ENCODE assay signal across 25 cellular contexts in genomic region chr15:51991141-51991540, GRCh38.
"Had no signal": no experiment of that assay in that cellular context is flagged by ENCODE, and none has a peak within 500 bp of the region (broad histone marks: within the 10 kb centered on the region; RNA-seq: fewer than 3 reads in every experiment).

No MANE protein-coding gene starts in this region.

- H3K27me3 ChIP-seq: ascending aorta, breast epithelium, cardiac muscle cell, colonic mucosa had no signal

- H3K27ac ChIP-seq: ascending aorta, breast epithelium, cardiac muscle cell, colonic mucosa had no signal

- H3K27ac Mint-ChIP-seq: activated CD4-positive, alpha-beta memory T cell treated with anti-CD3 and anti-CD28 coated beads, Interleukin-2, amount 10 ng/mL, durations not matched to agents 7 days and 5 days; activated CD4-positive, alpha-beta T cell treated with anti-CD3 and anti-CD28 coated beads, Interleukin-2, amount 10 ng/mL, durations not matched to agents 7 days and 5 days; activated naive CD4-positive, alpha-beta T cell treated with anti-CD3 and anti-CD28 coated beads, Interleukin-2, amount 10 ng/mL, durations not matched to agents 7 days and 5 days; activated naive CD4-positive, alpha-beta T cell treated with anti-CD3 and anti-CD28 coated beads, Interleukin-2, amount 50 U/mL, for 72 hours; activated naive CD8-positive, alpha-beta T cell treated with anti-CD3 and anti-CD28 coated beads, Interleukin-2, amount 10 ng/mL, durations not matched to agents 7 days and 5 days; activated T-cell treated with anti-CD3 and anti-CD28 coated beads, Interleukin-2, amount 50 U/mL, for 24 hours; activated T-cell treated with anti-CD3 and anti-CD28 coated beads, Interleukin-2, amount 50 U/mL, for 72 hours; brain; WTC11 had no signal

- H3K9me3 ChIP-seq: ascending aorta, breast epithelium, colonic mucosa had no signal

- H3K36me3 ChIP-seq: ascending aorta, breast epithelium, cardiac muscle cell, colonic mucosa had no signal

- H3K36me3 Mint-ChIP-seq: activated naive CD4-positive, alpha-beta T cell treated with anti-CD3 and anti-CD28 coated beads, Interleukin-2, amount 10 ng/mL, durations not matched to agents 7 days and 5 days; activated naive CD4-positive, alpha-beta T cell treated with anti-CD3 and anti-CD28 coated beads, Interleukin-2, amount 50 U/mL, for 72 hours; activated naive CD8-positive, alpha-beta T cell treated with anti-CD3 and anti-CD28 coated beads, Interleukin-2, amount 10 ng/mL, durations not matched to agents 7 days and 5 days; brain; WTC11 had no signal

- ATAC-seq: activated naive CD4-positive, alpha-beta T cell treated with anti-CD3 and anti-CD28 coated beads, Interleukin-2, amount 50 U/mL, for 72 hours; activated T-cell treated with anti-CD3 and anti-CD28 coated beads, Interleukin-2, amount 50 U/mL, for 72 hours; esophagus mucosa; WTC11 had no signal

- H3K4me1 Mint-ChIP-seq: activated CD4-positive, alpha-beta memory T cell treated with anti-CD3 and anti-CD28 coated beads, Interleukin-2, amount 10 ng/mL, durations not matched to agents 7 days and 5 days; activated CD4-positive, alpha-beta T cell treated with anti-CD3 and anti-CD28 coated beads, Interleukin-2, amount 10 ng/mL, durations not matched to agents 7 days and 5 days; activated naive CD4-positive, alpha-beta T cell treated with anti-CD3 and anti-CD28 coated beads, Interleukin-2, amount 10 ng/mL, durations not matched to agents 7 days and 5 days; activated naive CD8-positive, alpha-beta T cell treated with anti-CD3 and anti-CD28 coated beads, Interleukin-2, amount 10 ng/mL, durations not matched to agents 7 days and 5 days; brain; WTC11 had no signal

- H3K4me1 ChIP-seq: ascending aorta, breast epithelium had no signal

- H3K9me3 Mint-ChIP-seq: activated CD4-positive, alpha-beta memory T cell treated with anti-CD3 and anti-CD28 coated beads, Interleukin-2, amount 10 ng/mL, durations not matched to agents 7 days and 5 days; activated CD4-positive, alpha-beta T cell treated with anti-CD3 and anti-CD28 coated beads, Interleukin-2, amount 10 ng/mL, durations not matched to agents 7 days and 5 days; activated naive CD4-positive, alpha-beta T cell treated with anti-CD3 and anti-CD28 coated beads, Interleukin-2, amount 10 ng/mL, durations not matched to agents 7 days and 5 days; activated naive CD4-positive, alpha-beta T cell treated with anti-CD3 and anti-CD28 coated beads, Interleukin-2, amount 50 U/mL, for 72 hours; activated naive CD8-positive, alpha-beta T cell treated with anti-CD3 and anti-CD28 coated beads, Interleukin-2, amount 10 ng/mL, durations not matched to agents 7 days and 5 days; activated T-cell treated with anti-CD3 and anti-CD28 coated beads, Interleukin-2, amount 50 U/mL, for 24 hours; activated T-cell treated with anti-CD3 and anti-CD28 coated beads, Interleukin-2, amount 50 U/mL, for 72 hours; brain; WTC11 had no signal

- H3K4me3 Mint-ChIP-seq: activated CD4-positive, alpha-beta memory T cell treated with anti-CD3 and anti-CD28 coated beads, Interleukin-2, amount 10 ng/mL, durations not matched to agents 7 days and 5 days; activated CD4-positive, alpha-beta T cell treated with anti-CD3 and anti-CD28 coated beads, Interleukin-2, amount 10 ng/mL, durations not matched to agents 7 days and 5 days; activated naive CD4-positive, alpha-beta T cell treated with anti-CD3 and anti-CD28 coated beads, Interleukin-2, amount 10 ng/mL, durations not matched to agents 7 days and 5 days; activated naive CD8-positive, alpha-beta T cell treated with anti-CD3 and anti-CD28 coated beads, Interleukin-2, amount 10 ng/mL, durations not matched to agents 7 days and 5 days; activated T-cell treated with anti-CD3 and anti-CD28 coated beads, Interleukin-2, amount 50 U/mL, for 24 hours; activated T-cell treated with anti-CD3 and anti-CD28 coated beads, Interleukin-2, amount 50 U/mL, for 72 hours; brain; WTC11 had no signal

- DNase-seq: activated CD4-positive, alpha-beta memory T cell treated with anti-CD3 and anti-CD28 coated beads, Interleukin-2, amount 10 ng/mL, durations not matched to agents 7 days and 5 days; activated CD4-positive, alpha-beta T cell treated with anti-CD3 and anti-CD28 coated beads for 1 hour; activated CD4-positive, alpha-beta T cell treated with anti-CD3 and anti-CD28 coated beads for 4 hours; activated CD4-positive, alpha-beta T cell treated with anti-CD3 and anti-CD28 coated beads, Interleukin-2, amount 10 ng/mL, durations not matched to agents 7 days and 5 days; activated CD4-positive, alpha-beta T cell treated with anti-CD3 and anti-CD28 coated beads, Interleukin-2, amount 50 U/mL, for 4 hours; activated gamma-delta T cell; activated naive CD4-positive, alpha-beta T cell; activated naive CD4-positive, alpha-beta T cell treated with anti-CD3 and anti-CD28 coated beads, Interleukin-2, amount 10 ng/mL, durations not matched to agents 7 days and 5 days; activated naive CD8-positive, alpha-beta T cell treated with anti-CD3 and anti-CD28 coated beads, Interleukin-2, amount 10 ng/mL, durations not matched to agents 7 days and 5 days; activated T-cell treated with anti-CD3 and anti-CD28 coated beads for 4 hours; activated T-cell treated with anti-CD3 and anti-CD28 coated beads, Interleukin-2, amount 50 U/mL, for 24 hours; activated T-cell treated with anti-CD3 and anti-CD28 coated beads, Interleukin-2, amount 50 U/mL, for 72 hours; central memory CD4-positive, alpha-beta T cell; cerebellar nuclear complex; colonic mucosa; effector CD8-positive, alpha-beta T cell; foreskin fibroblast; T-helper 2 cell had no signal

- H3K27me3 Mint-ChIP-seq: activated CD4-positive, alpha-beta memory T cell treated with anti-CD3 and anti-CD28 coated beads, Interleukin-2, amount 10 ng/mL, durations not matched to agents 7 days and 5 days; activated CD4-positive, alpha-beta T cell treated with anti-CD3 and anti-CD28 coated beads, Interleukin-2, amount 10 ng/mL, durations not matched to agents 7 days and 5 days; activated naive CD8-positive, alpha-beta T cell treated with anti-CD3 and anti-CD28 coated beads, Interleukin-2, amount 10 ng/mL, durations not matched to agents 7 days and 5 days; activated T-cell treated with anti-CD3 and anti-CD28 coated beads, Interleukin-2, amount 50 U/mL, for 24 hours; brain had no signal

- H3K4me3 ChIP-seq: ascending aorta, breast epithelium, cardiac muscle cell, colonic mucosa had no signal
